1 cellular context compared by ENCODE assay signal in the genomic region with DNA sequence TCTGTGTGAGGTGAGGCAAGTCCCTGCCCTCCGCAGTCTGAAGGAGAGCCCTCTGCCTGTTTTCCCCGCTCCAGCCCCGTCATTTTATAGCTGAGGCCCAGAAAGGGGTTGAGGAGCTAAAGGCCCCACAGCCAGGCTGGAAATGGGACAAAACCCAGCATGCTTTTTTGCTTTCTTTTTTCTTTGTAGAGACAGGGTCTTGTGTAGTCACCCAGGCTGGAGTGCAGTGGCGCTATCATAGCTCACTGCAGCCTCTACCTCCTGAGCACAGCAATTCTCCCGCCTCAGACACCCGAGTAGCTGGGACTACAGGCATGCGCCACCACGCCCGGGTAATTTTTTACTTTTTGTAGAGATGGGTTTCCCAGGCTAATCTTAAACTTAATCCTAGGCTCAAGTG.
TF ChIP-seq lines count a peak whose summit lies in the region.

No MANE protein-coding gene starts in this region.

TF ChIP-seq in WTC11, 78 proteins besides CTCF, POLR2A, EP300 and RAD21 (continued from another document):
- TF ChIP-seq, protein P1, sequence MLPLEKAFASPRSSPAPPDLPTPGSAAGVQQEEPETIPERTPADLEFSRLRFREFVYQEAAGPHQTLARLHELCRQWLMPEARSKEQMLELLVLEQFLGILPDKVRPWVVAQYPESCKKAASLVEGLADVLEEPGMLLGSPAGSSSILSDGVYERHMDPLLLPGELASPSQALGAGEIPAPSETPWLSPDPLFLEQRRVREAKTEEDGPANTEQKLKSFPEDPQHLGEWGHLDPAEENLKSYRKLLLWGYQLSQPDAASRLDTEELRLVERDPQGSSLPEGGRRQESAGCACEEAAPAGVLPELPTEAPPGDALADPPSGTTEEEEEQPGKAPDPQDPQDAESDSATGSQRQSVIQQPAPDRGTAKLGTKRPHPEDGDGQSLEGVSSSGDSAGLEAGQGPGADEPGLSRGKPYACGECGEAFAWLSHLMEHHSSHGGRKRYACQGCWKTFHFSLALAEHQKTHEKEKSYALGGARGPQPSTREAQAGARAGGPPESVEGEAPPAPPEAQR (CRISPR knock-in tag; IDR thresholded peaks at IDR 0.05) = no peak
- TF ChIP-seq HMGA2 (CRISPR knock-in tag; IDR thresholded peaks at IDR 0.05) = no peak
- TF ChIP-seq, protein P2, sequence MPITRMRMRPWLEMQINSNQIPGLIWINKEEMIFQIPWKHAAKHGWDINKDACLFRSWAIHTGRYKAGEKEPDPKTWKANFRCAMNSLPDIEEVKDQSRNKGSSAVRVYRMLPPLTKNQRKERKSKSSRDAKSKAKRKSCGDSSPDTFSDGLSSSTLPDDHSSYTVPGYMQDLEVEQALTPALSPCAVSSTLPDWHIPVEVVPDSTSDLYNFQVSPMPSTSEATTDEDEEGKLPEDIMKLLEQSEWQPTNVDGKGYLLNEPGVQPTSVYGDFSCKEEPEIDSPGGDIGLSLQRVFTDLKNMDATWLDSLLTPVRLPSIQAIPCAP (CRISPR knock-in tag; IDR thresholded peaks at IDR 0.05) = no peak
